19 cellular contexts compared by ENCODE assay signal in genomic region chr11:78714539-78714938, GRCh38.
A peak's percentile ranks its signal among the peaks of the same experiment; 100 is the strongest.
DNase-seq lines count a peak whose midpoint lies in the region; ATAC-seq, FAIRE-seq and TF ChIP-seq lines count a peak whose summit lies in the region.
"Had no signal": no experiment of that assay in that cellular context is flagged by ENCODE, and none has a peak within 500 bp of the region (broad histone marks: within the 10 kb centered on the region; RNA-seq: fewer than 3 reads in every experiment).

No MANE protein-coding gene starts in this region.

- H4K20me1 ChIP-seq in GM23248 (ENCODE audit: insufficient read depth): no peaks in the 10 kb centered on the region

- H3K4me1 Mint-ChIP-seq in activated T-helper 1 cell treated with anti-CD3 and anti-CD28 coated beads, Interleukin-12 subunit alpha, Interleukin-12 subunit beta, Interleukin-2, Interleukin-4 antibody, amounts not matched to agents 30 ng/mL and 10 ng/mL and 1 ng/mL, durations not matched to agents 14 hours and 24 hours and 36 hours (ENCODE audit: low read depth): no peaks in the 10 kb centered on the region
- H3K4me1 Mint-ChIP-seq: CD14-positive monocyte; stimulated activated naive CD8-positive, alpha-beta T cell treated with anti-CD3 and anti-CD28 coated beads, Interleukin-15, amount 100 ng/mL, for 72 hours had no signal

- H3K27me3 ChIP-seq in sigmoid colon (no peaks in the 10 kb centered on the region), GM23248 (replicated peaks; ENCODE audit: insufficient read depth) (no peaks in the 10 kb centered on the region; the same call in 1 of the 2 replicates)
- H3K27me3 ChIP-seq: gastrocnemius medialis, vagina had no signal

- H3K36me3 ChIP-seq in sigmoid colon (no peaks in the 10 kb centered on the region), GM23248 (ENCODE audit: low read depth) (no peaks in the 10 kb centered on the region)
- H3K36me3 ChIP-seq: gastrocnemius medialis, vagina had no signal

- H3K4me3 ChIP-seq in sigmoid colon (no peak overlapping the region), GM23248 (no peak overlapping the region)
- H3K4me3 ChIP-seq: A549, gastrocnemius medialis, vagina had no signal

- no peak overlapping the region for H3K4me2 ChIP-seq in GM23248 (ENCODE audit: unreplicated experiment)

- no peaks in the 10 kb centered on the region for H3K9me3 ChIP-seq in sigmoid colon
- no peaks in the 10 kb centered on the region for H3K9me3 ChIP-seq in GM23248 (ENCODE audit: low read depth)
- H3K9me3 ChIP-seq: A549, gastrocnemius medialis, vagina had no signal

- no peak for FAIRE-seq in H54 (lab: Jason Lieb, UNC)
- FAIRE-seq: A549 had no signal

- in situ Hi-C loops in GM23248 (cut with MboI): no loop called here

- H3K9ac ChIP-seq in GM23248: no peak overlapping the region

- ATAC-seq in esophagus mucosa: peak; percentile 86
- ATAC-seq: activated CD4-positive, alpha-beta T cell treated with anti-CD3 and anti-CD28 coated beads for 36 hours; gastrocnemius medialis; stimulated activated naive CD8-positive, alpha-beta T cell treated with anti-CD3 and anti-CD28 coated beads, Interleukin-15, amount 100 ng/mL, for 72 hours had no signal

- TF ChIP-seq EP300 in sigmoid colon (IDR thresholded peaks at IDR 0.05): no peak

- no peak for TF ChIP-seq POLR2A in sigmoid colon (IDR thresholded peaks at IDR 0.05)
- no peak for TF ChIP-seq POLR2A in H54 (IDR thresholded peaks at IDR 0.05; ENCODE audit: low read depth, low read length)

- intact Hi-C loops in sigmoid colon (cut with DNase I): no loop called here
- intact Hi-C loops in activated T-helper 1 cell treated with anti-CD3 and anti-CD28 coated beads, Interleukin-12 subunit alpha, Interleukin-12 subunit beta, Interleukin-2, Interleukin-4 antibody, amounts not matched to agents 30 ng/mL and 10 ng/mL and 1 ng/mL, durations not matched to agents 14 hours and 24 hours and 36 hours (cut with micrococcal nuclease): loop anchor here (10.0 kb wide), 1 partner anchor 360 kb away; no protein-coding TSS in a partner anchor

- H3K36me3 Mint-ChIP-seq in activated T-helper 1 cell treated with anti-CD3 and anti-CD28 coated beads, Interleukin-12 subunit alpha, Interleukin-12 subunit beta, Interleukin-2, Interleukin-4 antibody, amounts not matched to agents 30 ng/mL and 10 ng/mL and 1 ng/mL, durations not matched to agents 14 hours and 24 hours and 36 hours (ENCODE audit: low read depth): no peaks in the 10 kb centered on the region
- H3K36me3 Mint-ChIP-seq: CD14-positive monocyte had no signal

- peaks cover 2% of the 10 kb centered on the region for H3K27me3 Mint-ChIP-seq in activated T-helper 1 cell treated with anti-CD3 and anti-CD28 coated beads, Interleukin-12 subunit alpha, Interleukin-12 subunit beta, Interleukin-2, Interleukin-4 antibody, amounts not matched to agents 30 ng/mL and 10 ng/mL and 1 ng/mL, durations not matched to agents 14 hours and 24 hours and 36 hours (ENCODE audit: insufficient read depth)
- H3K27me3 Mint-ChIP-seq: stimulated activated naive CD8-positive, alpha-beta T cell treated with anti-CD3 and anti-CD28 coated beads, Interleukin-15, amount 100 ng/mL, for 72 hours had no signal

- 11 to 58% methylated on average over 3 of the region's 3 CpGs for WGBS in sigmoid colon, 2 donors
- WGBS in GM23248 (ENCODE audit: low coverage in 1 of 2, low lambda C conversion rate in 2 of 2, missing lambda C conversion rate in 2 of 2), 2 experiments: 21 to 28% methylated on average over 3 of the region's 3 CpGs

- H3K9me2 ChIP-seq in GM23248 (ENCODE audit: insufficient read depth): no peaks in the 10 kb centered on the region

- DNase-seq in COR-L47 (lab: John Stamatoyannopoulos, UW) (peak; percentile 44), NCI-H146 treated with DMSO at 0.1 percent for 48 hours (lab: John Stamatoyannopoulos, UW; ENCODE audit: unreplicated experiment) (peak; percentile 84), NCI-H526 treated with DMSO at 0.1 percent for 48 hours (lab: John Stamatoyannopoulos, UW) (peak; percentile 87), sigmoid colon (no peak), GM23248 (no peak), H54 (ENCODE audit: insufficient read length, low spot score) (no peak)
- DNase-seq in activated T-helper 1 cell treated with anti-CD3 and anti-CD28 coated beads, Interleukin-12 subunit alpha, Interleukin-12 subunit beta, Interleukin-2, Interleukin-4 antibody, amounts not matched to agents 30 ng/mL and 10 ng/mL and 1 ng/mL, durations not matched to agents 14 hours and 24 hours and 36 hours (ENCODE audit: low spot score): no peak
- DNase-seq: activated CD4-positive, alpha-beta T cell treated with anti-CD3 and anti-CD28 coated beads for 36 hours; activated CD8-positive, alpha-beta memory T cell treated with anti-CD3 and anti-CD28 coated beads, Interleukin-2, amount 50 U/mL, for 4 hours; activated naive CD4-positive, alpha-beta T cell treated with Interleukin-2 at 50 U/mL for 16 hours; cortex of kidney; gastrocnemius medialis; NCI-H1092 treated with DMSO at 0.1 percent for 48 hours; nephron progenitor cell; stimulated activated naive CD8-positive, alpha-beta T cell treated with anti-CD3 and anti-CD28 coated beads, Interleukin-15, amount 100 ng/mL, for 72 hours had no signal

- H3K4me3 Mint-ChIP-seq in activated T-helper 1 cell treated with anti-CD3 and anti-CD28 coated beads, Interleukin-12 subunit alpha, Interleukin-12 subunit beta, Interleukin-2, Interleukin-4 antibody, amounts not matched to agents 30 ng/mL and 10 ng/mL and 1 ng/mL, durations not matched to agents 14 hours and 24 hours and 36 hours: no peak overlapping the region
- H3K4me3 Mint-ChIP-seq: activated CD4-positive, alpha-beta T cell treated with anti-CD3 and anti-CD28 coated beads for 36 hours; nephron progenitor cell; stimulated activated naive CD8-positive, alpha-beta T cell treated with anti-CD3 and anti-CD28 coated beads, Interleukin-15, amount 100 ng/mL, for 72 hours had no signal

- H3K4me1 ChIP-seq in sigmoid colon (no peaks in the 10 kb centered on the region), GM23248 (ENCODE audit: insufficient read depth) (no peaks in the 10 kb centered on the region)
- H3K4me1 ChIP-seq: gastrocnemius medialis, vagina had no signal

- no peaks in the 10 kb centered on the region for H3F3A ChIP-seq in GM23248 (ENCODE audit: insufficient read depth)

- H2AFZ ChIP-seq in GM23248: no peak overlapping the region

- H3K27ac ChIP-seq in sigmoid colon: no peak overlapping the region
- H3K27ac ChIP-seq in GM23248: no peak overlapping the region
- H3K27ac ChIP-seq: A549, gastrocnemius medialis, vagina had no signal

- no peak overlapping the region for H3K27ac Mint-ChIP-seq in activated T-helper 1 cell treated with anti-CD3 and anti-CD28 coated beads, Interleukin-12 subunit alpha, Interleukin-12 subunit beta, Interleukin-2, Interleukin-4 antibody, amounts not matched to agents 30 ng/mL and 10 ng/mL and 1 ng/mL, durations not matched to agents 14 hours and 24 hours and 36 hours
- H3K27ac Mint-ChIP-seq: activated CD4-positive, alpha-beta T cell treated with anti-CD3 and anti-CD28 coated beads for 36 hours; CD14-positive monocyte; nephron progenitor cell; stimulated activated naive CD8-positive, alpha-beta T cell treated with anti-CD3 and anti-CD28 coated beads, Interleukin-15, amount 100 ng/mL, for 72 hours had no signal

- H3K9me3 Mint-ChIP-seq in activated T-helper 1 cell treated with anti-CD3 and anti-CD28 coated beads, Interleukin-12 subunit alpha, Interleukin-12 subunit beta, Interleukin-2, Interleukin-4 antibody, amounts not matched to agents 30 ng/mL and 10 ng/mL and 1 ng/mL, durations not matched to agents 14 hours and 24 hours and 36 hours: no peaks in the 10 kb centered on the region
- H3K9me3 Mint-ChIP-seq: CD14-positive monocyte; nephron progenitor cell; stimulated activated naive CD8-positive, alpha-beta T cell treated with anti-CD3 and anti-CD28 coated beads, Interleukin-15, amount 100 ng/mL, for 72 hours had no signal

- TF ChIP-seq CTCF in sigmoid colon (IDR thresholded peaks at IDR 0.05): no peak

- no peaks in the 10 kb centered on the region for H3K79me2 ChIP-seq in GM23248 (ENCODE audit: insufficient read depth)

Comparison
In these comparisons a context has a peak if more than half of its experiments do, and no peak if none do; other contexts are left out.
1. DNase-seq: peak in COR-L47 (single experiment), NCI-H146 treated with DMSO at 0.1 percent for 48 hours (single experiment) and NCI-H526 treated with DMSO at 0.1 percent for 48 hours (single experiment); none in sigmoid colon (single experiment), GM23248 (single experiment), H54 (single experiment) and activated T-helper 1 cell treated with anti-CD3 and anti-CD28 coated beads, Interleukin-12 subunit alpha, Interleukin-12 subunit beta, Interleukin-2, Interleukin-4 antibody, amounts not matched to agents 30 ng/mL and 10 ng/mL and 1 ng/mL, durations not matched to agents 14 hours and 24 hours and 36 hours (single experiment).